Comparison of ENCODE assay signal across 24 cellular contexts in the genomic region with DNA sequence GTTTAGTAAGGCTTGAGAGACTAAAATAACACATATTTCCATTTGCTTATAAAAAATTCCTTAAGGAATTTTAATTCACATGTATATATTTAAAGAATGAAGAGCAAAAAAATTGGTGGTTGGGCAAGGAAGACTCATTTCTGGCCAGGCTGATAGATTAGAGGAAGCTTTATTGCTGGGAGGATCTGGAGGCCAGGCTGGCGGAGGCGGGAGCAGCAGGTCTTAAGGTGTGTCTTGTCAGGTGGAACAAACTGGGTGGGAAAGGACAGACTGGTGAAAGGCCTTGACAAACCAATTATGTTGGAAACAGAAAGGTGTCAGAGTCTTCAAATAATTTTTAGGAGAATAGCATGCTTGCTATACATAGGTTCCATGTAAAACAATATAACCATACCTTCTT.
"Had no signal": no experiment of that assay in that cellular context is flagged by ENCODE, and none has a peak within 500 bp of the region (broad histone marks: within the 10 kb centered on the region; RNA-seq: fewer than 3 reads in every experiment).

No MANE protein-coding gene starts in this region.

- ATAC-seq: stimulated activated effector memory CD8-positive, alpha-beta T cell treated with anti-CD3 and anti-CD28 coated beads, Interleukin-12 subunit alpha, Interleukin-12 subunit beta, amount 100 ng/mL, for 72 hours; stimulated activated memory B cell treated with anti-CD40 and anti-IgM and Interleukin-4, amounts not matched to agents 10 μg/mL and 1 μg/mL and 100 μg/mL, for 72 hours; stimulated activated naive B cell treated with anti-CD40 and anti-IgM and Interleukin-4, amounts not matched to agents 10 μg/mL and 1 μg/mL and 100 μg/mL, for 72 hours; stimulated activated naive CD8-positive, alpha-beta T cell treated with anti-CD3 and anti-CD28 coated beads, Interleukin-15, amount 100 ng/mL, for 72 hours; stimulated activated naive CD8-positive, alpha-beta T cell treated with anti-CD3 and anti-CD28 coated beads, Interleukin-15, Interleukin-2, amounts not matched to agents 100 U/mL and 50 U/mL, for 24 hours; upper lobe of right lung had no signal

- H3K9me3 Mint-ChIP-seq: stimulated activated naive B cell treated with anti-CD40 and anti-IgM and Interleukin-4, amounts not matched to agents 10 μg/mL and 1 μg/mL and 100 μg/mL, for 72 hours; type B pancreatic cell had no signal

- H3K27me3 Mint-ChIP-seq: stimulated activated memory B cell treated with anti-CD40 and anti-IgM and Interleukin-4, amounts not matched to agents 10 μg/mL and 1 μg/mL and 100 μg/mL, for 72 hours; stimulated activated naive B cell treated with anti-CD40 and anti-IgM and Interleukin-4, amounts not matched to agents 10 μg/mL and 1 μg/mL and 100 μg/mL, for 72 hours; stimulated activated naive CD8-positive, alpha-beta T cell treated with anti-CD3 and anti-CD28 coated beads, Interleukin-15, amount 100 ng/mL, for 72 hours; stimulated activated naive CD8-positive, alpha-beta T cell treated with anti-CD3 and anti-CD28 coated beads, Interleukin-15, Interleukin-2, amounts not matched to agents 100 ng/mL and 50 ng/mL, for 24 hours; type B pancreatic cell had no signal

- H3K36me3 Mint-ChIP-seq: stimulated activated effector memory CD8-positive, alpha-beta T cell treated with anti-CD3 and anti-CD28 coated beads, Interleukin-12 subunit alpha, Interleukin-12 subunit beta, amount 100 ng/mL, for 72 hours; stimulated activated memory B cell treated with anti-CD40 and anti-IgM and Interleukin-4, amounts not matched to agents 10 μg/mL and 1 μg/mL and 100 μg/mL, for 72 hours; stimulated activated naive B cell treated with anti-CD40 and anti-IgM and Interleukin-4, amounts not matched to agents 10 μg/mL and 1 μg/mL and 100 μg/mL, for 72 hours; type B pancreatic cell had no signal

- H3K4me3 Mint-ChIP-seq: stimulated activated effector memory CD8-positive, alpha-beta T cell treated with anti-CD3 and anti-CD28 coated beads, Interleukin-12 subunit alpha, Interleukin-12 subunit beta, amount 100 ng/mL, for 72 hours; stimulated activated memory B cell treated with anti-CD40 and anti-IgM and Interleukin-4, amounts not matched to agents 10 μg/mL and 1 μg/mL and 100 μg/mL, for 72 hours; stimulated activated naive B cell treated with anti-CD40 and anti-IgM and Interleukin-4, amounts not matched to agents 10 μg/mL and 1 μg/mL and 100 μg/mL, for 72 hours; stimulated activated naive CD8-positive, alpha-beta T cell treated with anti-CD3 and anti-CD28 coated beads, Interleukin-15, amount 100 ng/mL, for 72 hours; stimulated activated naive CD8-positive, alpha-beta T cell treated with anti-CD3 and anti-CD28 coated beads, Interleukin-15, Interleukin-2, amounts not matched to agents 100 ng/mL and 50 ng/mL, for 24 hours; type B pancreatic cell had no signal

- DNase-seq: stimulated activated CD4-positive, alpha-beta T cell treated with anti-CD3 and anti-CD28 coated beads, Interleukin-2, amount 100 ng/mL, for 48 hours; stimulated activated CD4-positive, alpha-beta T cell treated with anti-CD3 and anti-CD28 coated beads, Interleukin-4, amount 100 ng/mL, for 1 hour; stimulated activated CD4-positive, alpha-beta T cell treated with anti-CD3 and anti-CD28 coated beads, Interleukin-4, amount 100 ng/mL, for 24 hours; stimulated activated CD4-positive, alpha-beta T cell treated with anti-CD3 and anti-CD28 coated beads, Interleukin-4, amount 100 ng/mL, for 4 hours; stimulated activated CD8-positive, alpha-beta memory T cell treated with anti-CD3 and anti-CD28 coated beads, Interleukin-4, amount 100 ng/mL, for 48 hours; stimulated activated naive B cell treated with anti-CD40 and anti-IgM and Interleukin-4, amounts not matched to agents 10 μg/mL and 1 μg/mL and 100 μg/mL, for 72 hours; stimulated activated naive CD4-positive, alpha-beta T cell; stimulated activated naive CD4-positive, alpha-beta T cell treated with Interleukin-2 at 50 U/mL for 16 hours; stimulated activated naive CD8-positive, alpha-beta T cell treated with anti-CD3 and anti-CD28 coated beads, Interleukin-15, amount 100 ng/mL, for 72 hours; stimulated activated naive CD8-positive, alpha-beta T cell treated with anti-CD3 and anti-CD28 coated beads, Interleukin-15, Interleukin-2, amounts not matched to agents 100 U/mL and 50 U/mL, for 24 hours; stomach; substantia nigra; testis; thyroid gland; tibial artery; transverse colon; trophoblast cell; upper lobe of left lung; upper lobe of right lung; uterus had no signal

- H3K4me1 Mint-ChIP-seq: stimulated activated effector memory CD8-positive, alpha-beta T cell treated with anti-CD3 and anti-CD28 coated beads, Interleukin-12 subunit alpha, Interleukin-12 subunit beta, amount 100 ng/mL, for 72 hours; stimulated activated memory B cell treated with anti-CD40 and anti-IgM and Interleukin-4, amounts not matched to agents 10 μg/mL and 1 μg/mL and 100 μg/mL, for 72 hours; stimulated activated naive B cell treated with anti-CD40 and anti-IgM and Interleukin-4, amounts not matched to agents 10 μg/mL and 1 μg/mL and 100 μg/mL, for 72 hours; stimulated activated naive CD8-positive, alpha-beta T cell treated with anti-CD3 and anti-CD28 coated beads, Interleukin-15, amount 100 ng/mL, for 72 hours had no signal

- H3K27ac Mint-ChIP-seq: stimulated activated effector memory CD8-positive, alpha-beta T cell treated with anti-CD3 and anti-CD28 coated beads, Interleukin-12 subunit alpha, Interleukin-12 subunit beta, amount 100 ng/mL, for 72 hours; stimulated activated memory B cell treated with anti-CD40 and anti-IgM and Interleukin-4, amounts not matched to agents 10 μg/mL and 1 μg/mL and 100 μg/mL, for 72 hours; stimulated activated naive B cell treated with anti-CD40 and anti-IgM and Interleukin-4, amounts not matched to agents 10 μg/mL and 1 μg/mL and 100 μg/mL, for 72 hours; stimulated activated naive CD8-positive, alpha-beta T cell treated with anti-CD3 and anti-CD28 coated beads, Interleukin-15, amount 100 ng/mL, for 72 hours; stimulated activated naive CD8-positive, alpha-beta T cell treated with anti-CD3 and anti-CD28 coated beads, Interleukin-15, Interleukin-2, amounts not matched to agents 100 ng/mL and 50 ng/mL, for 24 hours; type B pancreatic cell had no signal
